1 cellular context compared by ENCODE assay signal in the genomic region with DNA sequence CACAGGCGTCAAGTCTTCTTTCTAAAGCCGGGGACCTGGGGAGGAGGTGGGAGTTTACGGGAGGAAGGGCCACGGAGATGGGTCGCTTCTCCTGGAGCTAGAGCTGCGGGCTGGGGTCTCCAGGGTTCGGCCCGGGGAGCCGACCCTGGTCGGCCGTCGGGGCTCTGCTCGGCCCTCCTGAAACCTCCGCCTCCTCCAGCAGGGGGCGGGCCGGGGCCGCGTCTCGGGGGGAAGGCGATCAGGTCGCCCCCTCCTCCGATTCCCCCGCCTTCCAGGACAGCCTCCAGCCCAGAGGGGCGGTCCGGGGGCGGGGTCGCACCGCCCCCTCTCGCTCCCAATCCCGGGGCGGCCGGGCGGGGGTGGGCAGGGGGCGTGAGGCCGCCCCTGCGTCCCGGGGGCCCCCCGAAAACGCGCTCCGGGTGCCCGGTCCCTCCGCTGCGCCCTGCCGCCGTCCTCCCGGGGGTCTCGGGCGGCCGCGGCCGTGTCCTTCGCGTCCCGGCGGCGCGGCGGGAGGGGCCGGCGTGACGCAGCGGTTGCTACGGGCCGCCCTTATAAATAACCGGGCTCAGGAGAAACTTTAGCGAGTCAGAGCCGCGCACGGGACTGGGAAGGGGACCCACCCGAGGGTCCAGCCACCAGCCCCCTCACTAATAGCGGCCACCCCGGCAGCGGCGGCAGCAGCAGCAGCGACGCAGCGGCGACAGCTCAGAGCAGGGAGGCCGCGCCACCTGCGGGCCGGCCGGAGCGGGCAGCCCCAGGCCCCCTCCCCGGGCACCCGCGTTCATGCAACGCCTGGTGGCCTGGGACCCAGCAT.
A peak's percentile ranks its signal among the peaks of the same experiment; 100 is the strongest.
TF ChIP-seq lines count a peak whose summit lies in the region.

TSS of gene CEBPB (plus strand) at position 580 of the 814 bp plus-strand sequence. CDS start at position 784, 204 bp downstream.

TF ChIP-seq in HepG2, 621 proteins besides CTCF, POLR2A, EP300 and RAD21 (continued from another document and continues in another):
- TF ChIP-seq NR2C2 (CRISPR knock-in tag; IDR thresholded peaks at IDR 0.05; ENCODE audit: borderline replicate concordance) (0 out of 2 replicates have a peak, but pooled peaks have one; percentile 27), ZNF280D (CRISPR knock-in tag; IDR thresholded peaks at IDR 0.05) (peak; percentile 22; the same call in 1 of the 2 replicates), THAP9 (CRISPR knock-in tag; IDR thresholded peaks at IDR 0.05; ENCODE audit: borderline replicate concordance) (no peak; the same call in 1 of the 2 replicates), ATRX (CRISPR knock-in tag; IDR thresholded peaks at IDR 0.05; ENCODE audit: borderline replicate concordance) (no peak), ZBTB43 (CRISPR knock-in tag; conservative IDR thresholded peaks at IDR 0.05) (peak; percentile 61), ZNF569 (CRISPR knock-in tag; IDR thresholded peaks at IDR 0.05; ENCODE audit: borderline replicate concordance) (no peak), ARNT2 (CRISPR knock-in tag; IDR thresholded peaks at IDR 0.05; ENCODE audit: low read depth) (peak; percentile 99), TBX3 (IDR thresholded peaks at IDR 0.05; ENCODE audit: borderline replicate concordance) (no peak), PHB2 (IDR thresholded peaks at IDR 0.05; ENCODE audit: partially characterized antibody) (no peak), NCOA2 (CRISPR knock-in tag; IDR thresholded peaks at IDR 0.05) (peak; percentile 60; the same call in 1 of the 2 replicates), ZNF703 (CRISPR knock-in tag; IDR thresholded peaks at IDR 0.05; ENCODE audit: borderline replicate concordance) (no peak), MATR3 (CRISPR knock-in tag; IDR thresholded peaks at IDR 0.05) (no peak), PAF1 (CRISPR knock-in tag; IDR thresholded peaks at IDR 0.05) (peak; percentile 31; the same call in 1 of the 2 replicates), MEF2D (CRISPR knock-in tag; IDR thresholded peaks at IDR 0.05) (no peak), ZNF446 (CRISPR knock-in tag; IDR thresholded peaks at IDR 0.05) (peak; percentile 46), GATA4 (IDR thresholded peaks at IDR 0.05; ENCODE audit: borderline replicate concordance, low read depth) (peak; percentile 93), ZIK1 (CRISPR knock-in tag; IDR thresholded peaks at IDR 0.05; ENCODE audit: borderline replicate concordance, low read depth) (no peak; the same call in 1 of the 2 replicates), ZBTB7A (CRISPR knock-in tag; IDR thresholded peaks at IDR 0.05) (peak; percentile 95), ZNF264 (CRISPR knock-in tag; IDR thresholded peaks at IDR 0.05) (peak; percentile 72; the same call in 1 of the 2 replicates), ZNF318 (CRISPR knock-in tag; IDR thresholded peaks at IDR 0.05) (no peak), ZNF777 (CRISPR knock-in tag; IDR thresholded peaks at IDR 0.05) (peak; percentile 99)
- TF ChIP-seq, protein P1, sequence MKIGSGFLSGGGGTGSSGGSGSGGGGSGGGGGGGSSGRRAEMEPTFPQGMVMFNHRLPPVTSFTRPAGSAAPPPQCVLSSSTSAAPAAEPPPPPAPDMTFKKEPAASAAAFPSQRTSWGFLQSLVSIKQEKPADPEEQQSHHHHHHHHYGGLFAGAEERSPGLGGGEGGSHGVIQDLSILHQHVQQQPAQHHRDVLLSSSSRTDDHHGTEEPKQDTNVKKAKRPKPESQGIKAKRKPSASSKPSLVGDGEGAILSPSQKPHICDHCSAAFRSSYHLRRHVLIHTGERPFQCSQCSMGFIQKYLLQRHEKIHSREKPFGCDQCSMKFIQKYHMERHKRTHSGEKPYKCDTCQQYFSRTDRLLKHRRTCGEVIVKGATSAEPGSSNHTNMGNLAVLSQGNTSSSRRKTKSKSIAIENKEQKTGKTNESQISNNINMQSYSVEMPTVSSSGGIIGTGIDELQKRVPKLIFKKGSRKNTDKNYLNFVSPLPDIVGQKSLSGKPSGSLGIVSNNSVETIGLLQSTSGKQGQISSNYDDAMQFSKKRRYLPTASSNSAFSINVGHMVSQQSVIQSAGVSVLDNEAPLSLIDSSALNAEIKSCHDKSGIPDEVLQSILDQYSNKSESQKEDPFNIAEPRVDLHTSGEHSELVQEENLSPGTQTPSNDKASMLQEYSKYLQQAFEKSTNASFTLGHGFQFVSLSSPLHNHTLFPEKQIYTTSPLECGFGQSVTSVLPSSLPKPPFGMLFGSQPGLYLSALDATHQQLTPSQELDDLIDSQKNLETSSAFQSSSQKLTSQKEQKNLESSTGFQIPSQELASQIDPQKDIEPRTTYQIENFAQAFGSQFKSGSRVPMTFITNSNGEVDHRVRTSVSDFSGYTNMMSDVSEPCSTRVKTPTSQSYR (CRISPR knock-in tag; IDR thresholded peaks at IDR 0.05; ENCODE audit: borderline replicate concordance) = peak; percentile 78
